ENCODE assay signal across 18 cellular contexts in genomic region chr3:15314276-15314675, GRCh38. TPM values are rescaled to one million over a fixed set of nuclear protein-coding genes. Genes with fewer than 3 reads are reported as not detected.
DNase-seq lines count a peak whose midpoint lies in the region; ATAC-seq and TF ChIP-seq lines count a peak whose summit lies in the region.
"Had no signal": no experiment of that assay in that cellular context is flagged by ENCODE, and none has a peak within 500 bp of the region (broad histone marks: within the 10 kb centered on the region; RNA-seq: fewer than 3 reads in every experiment).

No MANE protein-coding gene starts in this region.

- intact Hi-C loops in breast epithelium (cut with DNase I; ENCODE audit: low total_unique reads), result no loop called here
- intact Hi-C loops in MCF 10A (cut with micrococcal nuclease), result no loop called here
- intact Hi-C loops in psoas muscle (cut with DNase I), result no loop called here
- intact Hi-C loops in upper lobe of right lung (cut with DNase I), result no loop called here

- H3K9ac ChIP-seq in endodermal cell (ENCODE audit: extremely low read depth, low read length, poor library complexity, severe bottlenecking), result no peak overlapping the region

- H3K4me1 Mint-ChIP-seq in MCF 10A (ENCODE audit: insufficient read depth, unreplicated experiment), result peaks cover 18% of the 10 kb centered on the region
- peaks cover 41% of the 10 kb centered on the region for H3K4me1 Mint-ChIP-seq in endodermal cell
- peaks cover 71% of the 10 kb centered on the region for H3K4me1 Mint-ChIP-seq in stimulated activated naive CD8-positive, alpha-beta T cell treated with anti-CD3 and anti-CD28 coated beads, Interleukin-15, amount 100 ng/mL, for 72 hours

- peaks cover 3 to 29% of the 10 kb centered on the region in 2 donors for H3K4me1 ChIP-seq in breast epithelium
- peaks cover 12% of the 10 kb centered on the region for H3K4me1 ChIP-seq in endodermal cell (ENCODE audit: control insufficient read depth, insufficient read depth, low read length)
- H3K4me1 ChIP-seq in psoas muscle, result peaks cover 38% of the 10 kb centered on the region
- H3K4me1 ChIP-seq in upper lobe of right lung, result peaks cover 76% of the 10 kb centered on the region

- H3K4me3 ChIP-seq in breast epithelium, result no peak overlapping the region
- no peak overlapping the region for H3K4me3 ChIP-seq in endodermal cell (ENCODE audit: low read length)
- H3K4me3 ChIP-seq in psoas muscle, result no peak overlapping the region
- no peak overlapping the region for H3K4me3 ChIP-seq in upper lobe of right lung
- H3K4me3 ChIP-seq: body of pancreas had no signal

- WGBS in endodermal cell (ENCODE audit: insufficient coverage in 1 of 2, insufficient read length in 1 of 2), 2 experiments, result 79% methylated on average over 1 of the region's 1 CpG; no CpG with 5 or more reads in 1 of the 2 experiments
- WGBS in psoas muscle, 3 donors, result 88 to 100% (median 94%) methylated on average over 1 of the region's 1 CpG

- H3K27me3 ChIP-seq in breast epithelium, result no peaks in the 10 kb centered on the region
- H3K27me3 ChIP-seq in endodermal cell (ENCODE audit: control insufficient read depth, insufficient read depth, low read length, poor library complexity, severe bottlenecking), result no peaks in the 10 kb centered on the region
- no peaks in the 10 kb centered on the region for H3K27me3 ChIP-seq in psoas muscle (ENCODE audit: insufficient read depth in 3 of 3, low read length in 2 of 3)
- no peaks in the 10 kb centered on the region for H3K27me3 ChIP-seq in upper lobe of right lung
- H3K27me3 ChIP-seq: body of pancreas had no signal

- no peak for DNase-seq in breast epithelium (ENCODE audit: low spot score in 2 of 2)
- DNase-seq in MCF 10A (ENCODE audit: unreplicated experiment), result no peak
- no peak for DNase-seq in endodermal cell
- no peak for DNase-seq in psoas muscle
- DNase-seq in glomerular visceral epithelial cell (ENCODE audit: extremely low spot score), result no peak
- DNase-seq in upper lobe of right lung, result no peak
- DNase-seq in stimulated activated naive CD8-positive, alpha-beta T cell treated with anti-CD3 and anti-CD28 coated beads, Interleukin-15, amount 100 ng/mL, for 72 hours, result no peak
- DNase-seq: activated CD4-positive, alpha-beta T cell treated with anti-CD3 and anti-CD28 coated beads for 4 hours; effector CD8-positive, alpha-beta T cell; Karpas-422; NCI-H1694 treated with DMSO at 0.1 percent for 48 hours; NCI-H524 treated with DMSO at 0.1 percent for 48 hours; retina; stimulated activated CD4-positive, alpha-beta T cell treated with anti-CD3 and anti-CD28 coated beads, Interleukin-2, amount 100 ng/mL, for 48 hours; SW 1271 had no signal

- no peaks in the 10 kb centered on the region for H3K9me3 Mint-ChIP-seq in MCF 10A (ENCODE audit: unreplicated experiment)
- H3K9me3 Mint-ChIP-seq in endodermal cell, result no peaks in the 10 kb centered on the region
- H3K9me3 Mint-ChIP-seq in stimulated activated naive CD8-positive, alpha-beta T cell treated with anti-CD3 and anti-CD28 coated beads, Interleukin-15, amount 100 ng/mL, for 72 hours, result no peaks in the 10 kb centered on the region

- no peaks in the 10 kb centered on the region for H3K27me3 Mint-ChIP-seq in MCF 10A (ENCODE audit: insufficient read depth, unreplicated experiment)
- H3K27me3 Mint-ChIP-seq in endodermal cell (ENCODE audit: insufficient read depth), result no peaks in the 10 kb centered on the region
- no peaks in the 10 kb centered on the region for H3K27me3 Mint-ChIP-seq in stimulated activated naive CD8-positive, alpha-beta T cell treated with anti-CD3 and anti-CD28 coated beads, Interleukin-15, amount 100 ng/mL, for 72 hours

- H3K27ac ChIP-seq in breast epithelium (peak overlapping the region; percentile 31 to 83), endodermal cell (ENCODE audit: low read depth, low read length) (no peak overlapping the region), psoas muscle (peak overlapping the region; percentile 89), upper lobe of right lung (no peak overlapping the region)
- H3K27ac ChIP-seq: body of pancreas had no signal

- POLR2A ChIA-PET in MCF 10A (lab: Yijun Ruan, JAX), result interaction anchor here (0.6 to 0.8 kb wide), 2 partner anchors 15 to 29 kb away, joined by 3 read pairs; no protein-coding TSS in a partner anchor

- BruUV-seq in MCF 10A (replicated peaks; lab: Mats Ljungman, UMichigan), result no TSS peak

- ATAC-seq in psoas muscle (peak in 1 of 4 donors; percentile 11), GM21619 (IDR thresholded peaks at IDR 0.05; ENCODE audit: unreplicated experiment) (no peak), upper lobe of right lung (no peak)
- no peak for ATAC-seq in stimulated activated naive CD8-positive, alpha-beta T cell treated with anti-CD3 and anti-CD28 coated beads, Interleukin-15, amount 100 ng/mL, for 72 hours
- ATAC-seq: body of pancreas, Panc1 had no signal

- H3K36me3 Mint-ChIP-seq in MCF 10A (ENCODE audit: insufficient read depth, unreplicated experiment) (no peaks in the 10 kb centered on the region), endodermal cell (ENCODE audit: low read depth) (peaks cover 2% of the 10 kb centered on the region)

- H3K36me3 ChIP-seq in breast epithelium (no peaks in the 10 kb centered on the region), endodermal cell (ENCODE audit: control insufficient read depth, insufficient read depth, low read length) (peaks cover 12% of the 10 kb centered on the region), psoas muscle (ENCODE audit: insufficient read depth in 1 of 2, low read depth in 1 of 2) (peaks cover 0 to 5% of the 10 kb centered on the region in 2 donors), upper lobe of right lung (no peaks in the 10 kb centered on the region)

- H3K27ac Mint-ChIP-seq in MCF 10A (ENCODE audit: low read depth, unreplicated experiment), result no peak overlapping the region
- H3K27ac Mint-ChIP-seq in endodermal cell, result peak overlapping the region; percentile 62
- H3K27ac Mint-ChIP-seq in stimulated activated naive CD8-positive, alpha-beta T cell treated with anti-CD3 and anti-CD28 coated beads, Interleukin-15, amount 100 ng/mL, for 72 hours, result peak overlapping the region in 1 of 2 donors; percentile 56

- TF ChIP-seq CTCF in breast epithelium (IDR thresholded peaks at IDR 0.05) (no peak), MCF 10A (IDR thresholded peaks at IDR 0.05; ENCODE audit: unreplicated experiment) (no peak), endodermal cell (conservative IDR thresholded peaks at IDR 0.05) (no peak), psoas muscle (IDR thresholded peaks at IDR 0.05) (no peak), upper lobe of right lung (IDR thresholded peaks at IDR 0.05) (no peak)

- no peak for TF ChIP-seq POLR2A in breast epithelium (IDR thresholded peaks at IDR 0.05)

- H3K9me3 ChIP-seq in breast epithelium (no peaks in the 10 kb centered on the region), endodermal cell (ENCODE audit: control insufficient read depth, low read length) (no peaks in the 10 kb centered on the region), psoas muscle (no peaks in the 10 kb centered on the region), upper lobe of right lung (no peaks in the 10 kb centered on the region)
- H3K9me3 ChIP-seq: body of pancreas had no signal

- no peak overlapping the region for H3K4me3 Mint-ChIP-seq in MCF 10A (ENCODE audit: unreplicated experiment)
- no peak overlapping the region for H3K4me3 Mint-ChIP-seq in endodermal cell
- H3K4me3 Mint-ChIP-seq in stimulated activated naive CD8-positive, alpha-beta T cell treated with anti-CD3 and anti-CD28 coated beads, Interleukin-15, amount 100 ng/mL, for 72 hours, result no peak overlapping the region

- CTCF ChIA-PET in MCF 10A (lab: Yijun Ruan, JAX), result interaction anchor here (0.7 kb wide), 1 partner anchor 26 kb away, joined by 3 read pairs; no protein-coding TSS in a partner anchor

RNA-seq across cellular contexts. Expression of gene SH3BP5, which starts 18.1 kb away (rescaled TPM):
- 10 to 100 TPM; 56.9 to 96.2 (median 83.2) TPM for total RNA-seq in breast epithelium
- total RNA-seq in MCF 10A (2022), result 8.4 and 8.8 TPM in 2 replicates
- total RNA-seq in endodermal cell, result 10 to 100 TPM; 25.8 to 30.3 TPM
- polyA plus RNA-seq in endodermal cell (2013, experiment 1 of 2), result 12.5 TPM
- 14.0 TPM for polyA plus RNA-seq in endodermal cell (2013, experiment 2 of 2)
- total RNA-seq in psoas muscle, result 10 to 100 TPM; 14.4 to 57.1 (median 23.6) TPM
- 10 to 100 TPM; 42.8 to 63.0 (median 59.2) TPM for polyA plus RNA-seq in psoas muscle
- total RNA-seq in upper lobe of right lung, result 110 TPM

Comparison
In these comparisons a context has a peak if more than half of its experiments do, and no peak if none do; other contexts are left out.
1. H3K27ac ChIP-seq: peak in breast epithelium (2 of 2) and psoas muscle (single experiment); none in endodermal cell (single experiment) and upper lobe of right lung (single experiment).